Comparison of ENCODE assay signal across 8 cellular contexts in the genomic region with DNA sequence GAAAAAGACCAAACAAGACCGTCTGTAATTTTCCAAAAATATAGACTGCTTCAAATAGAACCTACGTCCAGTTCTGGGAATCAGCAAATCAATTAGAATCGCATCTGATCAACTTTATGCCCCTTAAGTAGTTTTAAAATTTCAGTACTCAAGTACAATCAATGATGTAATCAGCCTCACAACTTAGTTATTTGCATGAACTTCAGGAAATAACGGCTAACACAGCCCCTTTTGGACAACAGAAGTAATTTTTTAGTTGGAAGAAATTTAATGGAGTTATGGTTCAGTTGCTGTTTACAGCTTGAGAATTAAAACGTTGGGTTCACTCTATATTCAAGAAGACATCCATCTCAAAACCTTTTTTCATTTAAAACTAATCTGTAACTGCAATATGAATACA. TPM values are rescaled to one million over a fixed set of nuclear protein-coding genes. Genes with fewer than 3 reads are reported as not detected.
DNase-seq lines count a peak whose midpoint lies in the region; TF ChIP-seq lines count a peak whose summit lies in the region.

No MANE protein-coding gene starts in this region.

- H3K9me3 ChIP-seq in SK-N-SH (no peaks in the 10 kb centered on the region), ovary (no peaks in the 10 kb centered on the region)

- H4K20me1 ChIP-seq in SK-N-SH (ENCODE audit: insufficient read depth), result no peaks in the 10 kb centered on the region

- TF ChIP-seq CTCF in SK-N-SH (IDR thresholded peaks at IDR 0.05) (0 out of 2 replicates have a peak, but pooled peaks have one; percentile 15), ovary (IDR thresholded peaks at IDR 0.05) (no peak)

- H2AFZ ChIP-seq in SK-N-SH (ENCODE audit: low read depth), result peak overlapping the region; percentile 81

- CTCF ChIA-PET in SK-N-SH (lab: Yijun Ruan, JAX), result interaction anchor here (0.7 to 1.4 kb wide), 3 partner anchors 14 to 23 kb away, joined by 3 read pairs; no protein-coding TSS in a partner anchor

- peak overlapping the region; percentile 88 for H3K4me2 ChIP-seq in SK-N-SH

- H3K4me3 ChIP-seq in SK-N-SH (ENCODE audit: low read depth in 2 of 2, low read length in 1 of 2) (peak overlapping the region; percentile 76 to 89), ovary (peak overlapping the region; percentile 80)

- no peak for TF ChIP-seq RAD21 in SK-N-SH (IDR thresholded peaks at IDR 0.05; ENCODE audit: low read length)

- peaks cover 0 to 11% of the 10 kb centered on the region in 2 experiments for H3K36me3 ChIP-seq in SK-N-SH (replicated peaks in 1 of 2; ENCODE audit: control insufficient read depth in 1 of 2, insufficient read depth in 2 of 2, low read length in 1 of 2)
- H3K36me3 ChIP-seq in ovary, result no peaks in the 10 kb centered on the region

- DNase-seq in NCI-H2107 treated with DMSO at 0.1 percent for 48 hours (lab: John Stamatoyannopoulos, UW; ENCODE audit: unreplicated experiment), result peak; percentile 11
- no peak for DNase-seq in NCI-H2107 (lab: John Stamatoyannopoulos, UW)
- no peak for DNase-seq in SK-N-SH
- peak; percentile 72 for DNase-seq in erythroblast (lab: John Stamatoyannopoulos, UW)
- no peak for DNase-seq in ovary
- no peak for DNase-seq in LoVo (ENCODE audit: low spot score)
- DNase-seq in OCI-M2 (lab: John Stamatoyannopoulos, UW; ENCODE audit: unreplicated experiment), result no peak
- DNase-seq in SW480 (ENCODE audit: low spot score), result no peak

- no peaks in the 10 kb centered on the region for H3K9me2 ChIP-seq in SK-N-SH

- POLR2A ChIA-PET in SK-N-SH (lab: Yijun Ruan, JAX), result no interaction called here

- H3F3A ChIP-seq in SK-N-SH (replicated peaks; ENCODE audit: insufficient read depth), result peaks cover 14% of the 10 kb centered on the region

- TF ChIP-seq POLR2A in erythroblast (IDR thresholded peaks at IDR 0.05; ENCODE audit: low read length) (peak; percentile 32), ovary (IDR thresholded peaks at IDR 0.05) (no peak)

- H3K27me3 ChIP-seq in SK-N-SH (ENCODE audit: insufficient read depth), result no peaks in the 10 kb centered on the region
- H3K27me3 ChIP-seq in ovary, result no peaks in the 10 kb centered on the region

- H3K27ac ChIP-seq in SK-N-SH (ENCODE audit: low read depth in 2 of 2, low read length in 1 of 2) (peak overlapping the region in 1 of 2 experiments; percentile 36; a peak in 1 of 4 replicates), ovary (peak overlapping the region in 1 of 2 donors; percentile 98)

- H3K79me2 ChIP-seq in SK-N-SH (ENCODE audit: insufficient read depth), result peaks cover 67% of the 10 kb centered on the region

- intact Hi-C loops in ovary (cut with DNase I), result no loop called here

- H3K4me1 ChIP-seq in SK-N-SH (ENCODE audit: control insufficient read depth in 1 of 2, insufficient read depth in 2 of 2, low read depth in 1 of 2, low read length in 1 of 2) (peaks cover 12 to 15% of the 10 kb centered on the region in 2 experiments; a peak in 3 of 4 replicates), ovary (ENCODE audit: insufficient read depth) (peaks cover 7% of the 10 kb centered on the region)

- 23% methylated on average over 5 of the region's 5 CpGs for WGBS in SK-N-SH (ENCODE audit: low lambda C conversion rate)
- WGBS in ovary, 3 donors, result 3 to 5% (median 3%) methylated on average over 5 of the region's 5 CpGs

- TF ChIP-seq EP300 in SK-N-SH (IDR thresholded peaks at IDR 0.05; ENCODE audit: borderline replicate concordance in 1 of 2, low read depth in 1 of 2, low read length in 1 of 2) (no peak), ovary (IDR thresholded peaks at IDR 0.05) (no peak)

- H3K9ac ChIP-seq in SK-N-SH, result peak overlapping the region; percentile 68

TF ChIP-seq in SK-N-SH, 30 proteins besides CTCF, POLR2A, EP300 and RAD21:
- TF ChIP-seq GABPA (IDR thresholded peaks at IDR 0.05; ENCODE audit: low read depth), result no peak
- TF ChIP-seq, protein P1, sequence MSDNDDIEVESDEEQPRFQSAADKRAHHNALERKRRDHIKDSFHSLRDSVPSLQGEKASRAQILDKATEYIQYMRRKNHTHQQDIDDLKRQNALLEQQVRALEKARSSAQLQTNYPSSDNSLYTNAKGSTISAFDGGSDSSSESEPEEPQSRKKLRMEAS (IDR thresholded peaks at IDR 0.05; ENCODE audit: low read depth), result no peak
- TF ChIP-seq FOSL2 (IDR thresholded peaks at IDR 0.05; ENCODE audit: borderline replicate concordance, low read depth), result no peak
- TF ChIP-seq MEF2A (IDR thresholded peaks at IDR 0.05; ENCODE audit: borderline replicate concordance, low read depth), result no peak
- TF ChIP-seq, protein P2, sequence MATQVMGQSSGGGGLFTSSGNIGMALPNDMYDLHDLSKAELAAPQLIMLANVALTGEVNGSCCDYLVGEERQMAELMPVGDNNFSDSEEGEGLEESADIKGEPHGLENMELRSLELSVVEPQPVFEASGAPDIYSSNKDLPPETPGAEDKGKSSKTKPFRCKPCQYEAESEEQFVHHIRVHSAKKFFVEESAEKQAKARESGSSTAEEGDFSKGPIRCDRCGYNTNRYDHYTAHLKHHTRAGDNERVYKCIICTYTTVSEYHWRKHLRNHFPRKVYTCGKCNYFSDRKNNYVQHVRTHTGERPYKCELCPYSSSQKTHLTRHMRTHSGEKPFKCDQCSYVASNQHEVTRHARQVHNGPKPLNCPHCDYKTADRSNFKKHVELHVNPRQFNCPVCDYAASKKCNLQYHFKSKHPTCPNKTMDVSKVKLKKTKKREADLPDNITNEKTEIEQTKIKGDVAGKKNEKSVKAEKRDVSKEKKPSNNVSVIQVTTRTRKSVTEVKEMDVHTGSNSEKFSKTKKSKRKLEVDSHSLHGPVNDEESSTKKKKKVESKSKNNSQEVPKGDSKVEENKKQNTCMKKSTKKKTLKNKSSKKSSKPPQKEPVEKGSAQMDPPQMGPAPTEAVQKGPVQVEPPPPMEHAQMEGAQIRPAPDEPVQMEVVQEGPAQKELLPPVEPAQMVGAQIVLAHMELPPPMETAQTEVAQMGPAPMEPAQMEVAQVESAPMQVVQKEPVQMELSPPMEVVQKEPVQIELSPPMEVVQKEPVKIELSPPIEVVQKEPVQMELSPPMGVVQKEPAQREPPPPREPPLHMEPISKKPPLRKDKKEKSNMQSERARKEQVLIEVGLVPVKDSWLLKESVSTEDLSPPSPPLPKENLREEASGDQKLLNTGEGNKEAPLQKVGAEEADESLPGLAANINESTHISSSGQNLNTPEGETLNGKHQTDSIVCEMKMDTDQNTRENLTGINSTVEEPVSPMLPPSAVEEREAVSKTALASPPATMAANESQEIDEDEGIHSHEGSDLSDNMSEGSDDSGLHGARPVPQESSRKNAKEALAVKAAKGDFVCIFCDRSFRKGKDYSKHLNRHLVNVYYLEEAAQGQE (IDR thresholded peaks at IDR 0.05; ENCODE audit: low read depth, low read length), result no peak
- TF ChIP-seq, protein P3, sequence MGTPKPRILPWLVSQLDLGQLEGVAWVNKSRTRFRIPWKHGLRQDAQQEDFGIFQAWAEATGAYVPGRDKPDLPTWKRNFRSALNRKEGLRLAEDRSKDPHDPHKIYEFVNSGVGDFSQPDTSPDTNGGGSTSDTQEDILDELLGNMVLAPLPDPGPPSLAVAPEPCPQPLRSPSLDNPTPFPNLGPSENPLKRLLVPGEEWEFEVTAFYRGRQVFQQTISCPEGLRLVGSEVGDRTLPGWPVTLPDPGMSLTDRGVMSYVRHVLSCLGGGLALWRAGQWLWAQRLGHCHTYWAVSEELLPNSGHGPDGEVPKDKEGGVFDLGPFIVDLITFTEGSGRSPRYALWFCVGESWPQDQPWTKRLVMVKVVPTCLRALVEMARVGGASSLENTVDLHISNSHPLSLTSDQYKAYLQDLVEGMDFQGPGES (IDR thresholded peaks at IDR 0.05; ENCODE audit: low read depth, low read length), result no peak
- no peak for TF ChIP-seq GATA2 (CRISPR knock-in tag; IDR thresholded peaks at IDR 0.05)
- no peak for TF ChIP-seq NFIC (IDR thresholded peaks at IDR 0.05; ENCODE audit: borderline replicate concordance)
- no peak for TF ChIP-seq JUND (IDR thresholded peaks at IDR 0.05)
- no peak for TF ChIP-seq TEAD4 (IDR thresholded peaks at IDR 0.05; ENCODE audit: borderline replicate concordance, insufficient read depth)
- TF ChIP-seq SIN3A (IDR thresholded peaks at IDR 0.05; ENCODE audit: borderline replicate concordance, low read depth, low read length), result no peak
- TF ChIP-seq CHD2 (IDR thresholded peaks at IDR 0.05; ENCODE audit: low read length, partially characterized antibody), result no peak
- TF ChIP-seq EZH2phosphoT487 (IDR thresholded peaks at IDR 0.05; ENCODE audit: borderline replicate concordance, low read depth), result no peak
- TF ChIP-seq, protein P4, sequence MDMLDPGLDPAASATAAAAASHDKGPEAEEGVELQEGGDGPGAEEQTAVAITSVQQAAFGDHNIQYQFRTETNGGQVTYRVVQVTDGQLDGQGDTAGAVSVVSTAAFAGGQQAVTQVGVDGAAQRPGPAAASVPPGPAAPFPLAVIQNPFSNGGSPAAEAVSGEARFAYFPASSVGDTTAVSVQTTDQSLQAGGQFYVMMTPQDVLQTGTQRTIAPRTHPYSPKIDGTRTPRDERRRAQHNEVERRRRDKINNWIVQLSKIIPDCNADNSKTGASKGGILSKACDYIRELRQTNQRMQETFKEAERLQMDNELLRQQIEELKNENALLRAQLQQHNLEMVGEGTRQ (IDR thresholded peaks at IDR 0.05; ENCODE audit: borderline replicate concordance, low read depth, low read length), result no peak
TF ChIP-seq in SK-N-SH: peak in this region for 0.

RNA-seq across cellular contexts. Expression of a gene that starts 1.1 kb away (rescaled TPM):
- 6.2 and 10.4 TPM in 2 replicates for polyA plus RNA-seq in SK-N-SH (2012; rRNA removed)
- polyA plus RNA-seq in SK-N-SH (2012; cell fraction: cytosol; rRNA removed), result 7.2 and 7.4 TPM in 2 replicates
- polyA plus RNA-seq in SK-N-SH (2012; cell fraction: nucleus; rRNA removed), result 10.6 and 21.8 TPM in 2 replicates
- total RNA-seq in ovary, result 10 to 100 TPM; 19.0 to 36.2 (median 27.2) TPM
- 10 to 100 TPM; 18.3 to 36.7 TPM for polyA plus RNA-seq in ovary

Comparison
In these comparisons a context has a peak if more than half of its experiments do, and no peak if none do; other contexts are left out.
1. DNase-seq: peak in NCI-H2107 treated with DMSO at 0.1 percent for 48 hours (single experiment) and erythroblast (2 of 2); none in NCI-H2107 (single experiment), SK-N-SH (single experiment), ovary (0 of 5), LoVo (single experiment), OCI-M2 (single experiment) and SW480 (single experiment).